Comparison of ENCODE assay signal across 8 cellular contexts in genomic region chr10:116809528-116810500, GRCh38. TPM values are rescaled to one million over a fixed set of nuclear protein-coding genes. Genes with fewer than 3 reads are reported as not detected.
DNase-seq lines count a peak whose midpoint lies in the region; ATAC-seq, FAIRE-seq and TF ChIP-seq lines count a peak whose summit lies in the region.

No MANE protein-coding gene starts in this region.

- peak; percentile 37 to 38 for TF ChIP-seq CTCF in Caco-2 (IDR thresholded peaks at IDR 0.05; ENCODE audit: insufficient read depth in 1 of 2, low read depth in 1 of 2, low read length in 1 of 2, severe bottlenecking in 1 of 2, unreplicated experiment in 1 of 2)
- TF ChIP-seq CTCF in IMR-90 (conservative IDR thresholded peaks at IDR 0.05; ENCODE audit: low read depth, low read length), result peak; percentile 40; the same call in 1 of the 2 replicates
- peak; percentile 39 for TF ChIP-seq CTCF in astrocyte of the cerebellum (IDR thresholded peaks at IDR 0.05; ENCODE audit: low read depth, low read length, missing control alignments)
- peak in 3 of 4 donors; percentile 23 to 39 (median 26) for TF ChIP-seq CTCF in right lobe of liver (IDR thresholded peaks at IDR 0.05)
- no peak for TF ChIP-seq CTCF in omental fat pad (IDR thresholded peaks at IDR 0.05)

- in situ Hi-C loops in IMR-90 (cut with MboI; ENCODE audit: low sequenced_read_pairs), result no loop called here
- in situ Hi-C loops in astrocyte of the cerebellum (cut with HindIII; ENCODE audit: low sequenced_read_pairs), result no loop called here

- peaks cover 3% of the 10 kb centered on the region for H3K27me3 Mint-ChIP-seq in Caco-2 (ENCODE audit: insufficient read depth, unreplicated experiment)
- H3K27me3 Mint-ChIP-seq in activated T-cell treated with anti-CD3 and anti-CD28 coated beads, Interleukin-2, amount 50 U/mL, for 4 hours (ENCODE audit: low read depth), result peaks cover 16% of the 10 kb centered on the region

- H2BK5ac ChIP-seq in IMR-90 (ENCODE audit: low read depth, low read length, poor library complexity, severe bottlenecking), result no peak overlapping the region

- H3K9ac ChIP-seq in IMR-90 (ENCODE audit: low read depth, low read length), result no peak overlapping the region

- H3K4me1 Mint-ChIP-seq in Caco-2 (ENCODE audit: low read depth, unreplicated experiment), result peaks cover 16% of the 10 kb centered on the region
- no peaks in the 10 kb centered on the region for H3K4me1 Mint-ChIP-seq in activated T-cell treated with anti-CD3 and anti-CD28 coated beads, Interleukin-2, amount 50 U/mL, for 4 hours (ENCODE audit: low read depth)

- 49% methylated on average over 8 of the region's 29 CpGs; no CpG with 5 or more reads in 1 of the 2 experiments for WGBS in IMR-90 (ENCODE audit: extremely low coverage in 2 of 2, insufficient read length in 1 of 2), 2 experiments
- WGBS in right lobe of liver (ENCODE audit: insufficient coverage, low coverage, low lambda C conversion rate, missing lambda C conversion rate), result 49% methylated on average over 23 of the region's 29 CpGs

- H3K4me3 ChIP-seq in Caco-2 (ENCODE audit: low read depth, low read length) (no peak overlapping the region), IMR-90 (ENCODE audit: insufficient read depth, low read depth, low read length) (no peak overlapping the region), astrocyte of the cerebellum (ENCODE audit: low read depth, low read length) (no peak overlapping the region), right lobe of liver (no peak overlapping the region)

- no peak overlapping the region for H2AK5ac ChIP-seq in IMR-90 (ENCODE audit: low read depth, low read length)

- POLR2A ChIA-PET in Caco-2 (lab: Charles Lee), result no interaction called here
- POLR2A ChIA-PET in IMR-90 (lab: Charles Lee; ENCODE audit: unreplicated experiment), result interaction anchor here (0.6 kb wide), 1 partner anchor 354 kb away, joined by 3 read pairs; no protein-coding TSS in a partner anchor

- peak overlapping the region; percentile 62 for H3K4me3 Mint-ChIP-seq in Caco-2 (ENCODE audit: unreplicated experiment)
- H3K4me3 Mint-ChIP-seq in activated T-cell treated with anti-CD3 and anti-CD28 coated beads, Interleukin-2, amount 50 U/mL, for 4 hours, result no peak overlapping the region

- peak overlapping the region; percentile 57 for H3K4me2 ChIP-seq in IMR-90 (ENCODE audit: low read depth, low read length)

- no peak overlapping the region for H4K91ac ChIP-seq in IMR-90 (ENCODE audit: insufficient read depth, low read depth, low read length)

- H3K27ac ChIP-seq in IMR-90 (ENCODE audit: insufficient read depth, low read length) (no peak overlapping the region), right lobe of liver (no peak overlapping the region)

- no peak overlapping the region for H2BK20ac ChIP-seq in IMR-90 (ENCODE audit: low read depth, low read length)

- no peak overlapping the region for H3K23ac ChIP-seq in IMR-90 (ENCODE audit: low read depth, low read length)

- TF ChIP-seq POLR2A in IMR-90 (IDR thresholded peaks at IDR 0.05; ENCODE audit: low read depth, low read length) (no peak), right lobe of liver (IDR thresholded peaks at IDR 0.05) (no peak)

- H3K9me3 ChIP-seq in Caco-2, result no peaks in the 10 kb centered on the region
- no peaks in the 10 kb centered on the region for H3K9me3 ChIP-seq in IMR-90 (ENCODE audit: control insufficient read depth, insufficient read depth, low read length)
- no peaks in the 10 kb centered on the region for H3K9me3 ChIP-seq in right lobe of liver

- H3K79me1 ChIP-seq in IMR-90 (ENCODE audit: low read depth in 1 of 2, low read length in 2 of 2), result no peaks in the 10 kb centered on the region

- no peak overlapping the region for H3K27ac Mint-ChIP-seq in Caco-2 (ENCODE audit: unreplicated experiment)

- dilution Hi-C loops in IMR-90 (cut with HindIII; ENCODE audit: low sequenced_read_pairs, unreplicated experiment), result no loop called here

- H3K9me3 Mint-ChIP-seq in Caco-2 (ENCODE audit: unreplicated experiment), result no peaks in the 10 kb centered on the region
- no peaks in the 10 kb centered on the region for H3K9me3 Mint-ChIP-seq in activated T-cell treated with anti-CD3 and anti-CD28 coated beads, Interleukin-2, amount 50 U/mL, for 4 hours

- no peaks in the 10 kb centered on the region for H4K20me1 ChIP-seq in IMR-90 (ENCODE audit: insufficient read depth, low read length)

- FAIRE-seq in GM19239 (lab: Jason Lieb, UNC), result no peak

- no peak overlapping the region for H3K14ac ChIP-seq in IMR-90 (replicated peaks; ENCODE audit: low read depth, low read length)

- BruUV-seq in Caco-2 (replicated peaks; lab: Mats Ljungman, UMichigan) (no TSS peak), IMR-90 (replicated peaks; lab: Mats Ljungman, UMichigan) (no TSS peak)

- ATAC-seq in IMR-90 (ENCODE audit: low read depth) (no peak; the same call in 1 of the 2 replicates), right lobe of liver (peak; percentile 18 to 51 (median 42)), GM19023 (IDR thresholded peaks at IDR 0.05; ENCODE audit: unreplicated experiment) (no peak), omental fat pad (ENCODE audit: low FRiP score) (no peak)
- no peak for ATAC-seq in activated T-cell treated with anti-CD3 and anti-CD28 coated beads, Interleukin-2, amount 50 U/mL, for 4 hours

- CTCF ChIA-PET in Caco-2 (lab: Charles Lee), result interaction anchor here (0.6 to 1.3 kb wide), 4 partner anchors 13 to 407 kb away, joined by 3 to 4 read pairs (median 3); no protein-coding TSS in a partner anchor
- CTCF ChIA-PET in IMR-90 (lab: Yijun Ruan, JAX), result interaction anchor here (0.8 kb wide), 1 partner anchor 20 kb away, joined by 3 read pairs; no protein-coding TSS in a partner anchor

- H3K36me3 Mint-ChIP-seq in Caco-2 (ENCODE audit: insufficient read depth, unreplicated experiment), result no peaks in the 10 kb centered on the region
- H3K36me3 Mint-ChIP-seq in activated T-cell treated with anti-CD3 and anti-CD28 coated beads, Interleukin-2, amount 50 U/mL, for 4 hours (ENCODE audit: insufficient read depth), result no peaks in the 10 kb centered on the region

- no peak overlapping the region for H3K4ac ChIP-seq in IMR-90 (ENCODE audit: low read depth, low read length)

- no peak overlapping the region for H2BK15ac ChIP-seq in IMR-90 (ENCODE audit: low read depth, low read length)

- no peak overlapping the region for H3K56ac ChIP-seq in IMR-90 (ENCODE audit: extremely low read depth, insufficient read depth, low read length)

- no peak overlapping the region for H4K8ac ChIP-seq in IMR-90 (ENCODE audit: low read depth in 2 of 2, low read length in 2 of 2)

- no peak overlapping the region for H2AK9ac ChIP-seq in IMR-90 (replicated peaks; ENCODE audit: low read depth, low read length, poor library complexity)

- H3K9me1 ChIP-seq in IMR-90 (ENCODE audit: insufficient read depth, low read length), result no peaks in the 10 kb centered on the region

- intact Hi-C loops in Caco-2 (cut with micrococcal nuclease; ENCODE audit: unreplicated experiment) (no loop called here), IMR-90 (cut with micrococcal nuclease) (no loop called here), right lobe of liver (cut with DNase I) (no loop called here)

- H3K36me3 ChIP-seq in Caco-2 (ENCODE audit: control insufficient read depth, insufficient read depth, low read length) (no peaks in the 10 kb centered on the region), IMR-90 (ENCODE audit: control insufficient read depth, insufficient read depth, low read length) (no peaks in the 10 kb centered on the region), right lobe of liver (no peaks in the 10 kb centered on the region)

- H2BK120ac ChIP-seq in IMR-90 (ENCODE audit: low read depth, low read length), result no peak overlapping the region

- H3K27me3 ChIP-seq in Caco-2 (replicated peaks; ENCODE audit: control insufficient read depth, insufficient read depth, low read length) (no peaks in the 10 kb centered on the region), IMR-90 (ENCODE audit: control insufficient read depth, insufficient read depth, low read length) (peaks cover 36% of the 10 kb centered on the region), right lobe of liver (no peaks in the 10 kb centered on the region)

- H2AFZ ChIP-seq in IMR-90 (replicated peaks; ENCODE audit: low read length, poor library complexity), result peak overlapping the region; percentile 0

- H4K5ac ChIP-seq in IMR-90 (ENCODE audit: low read depth, low read length), result no peak overlapping the region

- H3K18ac ChIP-seq in IMR-90 (ENCODE audit: low read depth, low read length), result no peak overlapping the region

- peak in 1 of 2 experiments; percentile 38 for DNase-seq in Caco-2
- no peak for DNase-seq in IMR-90
- DNase-seq in astrocyte of the cerebellum (ENCODE audit: low read depth), result no peak
- DNase-seq in right lobe of liver, result no peak
- no peak for DNase-seq in activated T-cell treated with anti-CD3 and anti-CD28 coated beads, Interleukin-2, amount 50 U/mL, for 4 hours
- DNase-seq in omental fat pad (ENCODE audit: low spot score), result no peak
- no peak for DNase-seq in GM19239 (ENCODE audit: insufficient read length, low spot score)

- TF ChIP-seq RAD21 in IMR-90 (IDR thresholded peaks at IDR 0.05; ENCODE audit: low read length), result peak; percentile 25

- H3K4me1 ChIP-seq in Caco-2 (no peaks in the 10 kb centered on the region; the same call in 1 of the 2 replicates), IMR-90 (ENCODE audit: control insufficient read depth, insufficient read depth, low read length) (no peaks in the 10 kb centered on the region), right lobe of liver (peaks cover 0 to 5% (median 0%) of the 10 kb centered on the region in 4 donors)

TF ChIP-seq in IMR-90, 13 proteins besides CTCF, POLR2A, EP300 and RAD21 (continues in another document):
- TF ChIP-seq FOS (IDR thresholded peaks at IDR 0.05; ENCODE audit: low read depth, low read length), result no peak
- TF ChIP-seq, protein P1, sequence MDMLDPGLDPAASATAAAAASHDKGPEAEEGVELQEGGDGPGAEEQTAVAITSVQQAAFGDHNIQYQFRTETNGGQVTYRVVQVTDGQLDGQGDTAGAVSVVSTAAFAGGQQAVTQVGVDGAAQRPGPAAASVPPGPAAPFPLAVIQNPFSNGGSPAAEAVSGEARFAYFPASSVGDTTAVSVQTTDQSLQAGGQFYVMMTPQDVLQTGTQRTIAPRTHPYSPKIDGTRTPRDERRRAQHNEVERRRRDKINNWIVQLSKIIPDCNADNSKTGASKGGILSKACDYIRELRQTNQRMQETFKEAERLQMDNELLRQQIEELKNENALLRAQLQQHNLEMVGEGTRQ (IDR thresholded peaks at IDR 0.05; ENCODE audit: low read depth, low read length), result no peak
- no peak for TF ChIP-seq RCOR1 (IDR thresholded peaks at IDR 0.05; ENCODE audit: insufficient replicate concordance, low read length)
- TF ChIP-seq MAFK (IDR thresholded peaks at IDR 0.05; ENCODE audit: low read depth, low read length), result no peak; the same call in 1 of the 2 replicates
- TF ChIP-seq CHD1 (IDR thresholded peaks at IDR 0.05; ENCODE audit: low read depth, low read length), result no peak

RNA-seq across cellular contexts. Expression of gene ENO4, which starts 39.5 kb away (rescaled TPM):
- total RNA-seq in Caco-2 (2022) (not detected in 2 replicates), IMR-90 (2012; rRNA removed) (under 0.01 TPM in 2 replicates), right lobe of liver (not detected), omental fat pad (1 to 10 TPM in 1 of 4 donors, under 1 TPM in 1, not detected in 2; 0.46 to 4.3 TPM)
- polyA plus RNA-seq in IMR-90 (2012; rRNA removed), result 0.05 and 0.06 TPM in 2 replicates
- polyA plus RNA-seq in IMR-90 (2012; cell fraction: cytosol; rRNA removed), result 0.03 and 0.04 TPM in 2 replicates
- 0.05 and 0.18 TPM in 2 replicates for polyA plus RNA-seq in IMR-90 (2012; cell fraction: nucleus; rRNA removed; ENCODE audit: low replicate concordance)
- total RNA-seq in activated T-cell treated with anti-CD3 and anti-CD28 coated beads, Interleukin-2, amount 50 U/mL, for 4 hours, result not detected

Comparison
In these comparisons a context has a peak if more than half of its experiments do, and no peak if none do; other contexts are left out.
1. CTCF ChIP-seq: peak in Caco-2 (2 of 2), IMR-90 (single experiment), astrocyte of the cerebellum (single experiment) and right lobe of liver (3 of 4); none in omental fat pad (0 of 3).
2. ATAC-seq: peak in right lobe of liver (4 of 4); none in IMR-90 (single experiment), activated T-cell treated with anti-CD3 and anti-CD28 coated beads, Interleukin-2, amount 50 U/mL, for 4 hours (0 of 2), GM19023 (single experiment) and omental fat pad (single experiment).